Comparison of ENCODE assay signal across 8 cellular contexts in the genomic region with DNA sequence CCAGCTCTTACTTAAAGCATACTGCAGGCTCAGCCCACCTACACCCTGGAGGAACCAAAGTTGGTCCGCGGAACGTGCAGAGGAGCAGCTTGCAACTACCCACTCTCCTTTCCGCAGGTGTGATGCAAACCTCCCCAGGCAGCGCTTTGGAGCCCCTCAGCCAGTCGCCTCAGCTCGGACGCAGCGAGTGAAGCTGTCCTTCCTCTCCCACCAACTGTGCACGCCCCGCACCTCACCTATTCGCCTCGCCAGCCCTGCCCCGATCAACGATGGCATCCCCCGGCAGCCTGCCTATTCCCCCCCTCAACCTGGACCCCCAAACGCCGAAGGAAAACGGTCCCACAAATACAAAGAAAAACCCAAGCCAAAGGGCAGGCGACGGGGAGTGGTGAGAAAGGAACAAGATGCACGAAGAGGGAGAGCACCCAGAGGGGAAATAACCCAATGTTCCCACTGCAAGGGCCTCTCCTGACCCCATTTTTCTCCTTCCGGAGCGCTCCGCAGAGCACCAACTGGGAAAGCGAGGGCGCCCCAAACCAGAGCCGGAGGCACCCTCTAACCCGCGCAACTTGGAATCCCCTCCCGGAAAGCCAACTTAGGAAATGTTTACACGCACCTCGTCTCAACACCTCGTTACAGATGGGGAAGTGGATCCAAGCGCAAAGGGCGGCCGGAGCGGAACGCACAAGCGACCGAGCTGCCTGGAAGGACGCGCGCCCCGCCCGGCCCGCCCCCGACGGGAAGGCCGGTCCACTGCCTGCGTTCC. TPM values are rescaled to one million over a fixed set of nuclear protein-coding genes. Genes with fewer than 3 reads are reported as not detected.
A peak's percentile ranks its signal among the peaks of the same experiment; 100 is the strongest.
DNase-seq lines count a peak whose midpoint lies in the region; ATAC-seq and TF ChIP-seq lines count a peak whose summit lies in the region.

No MANE protein-coding gene starts in this region.

- H3K27me3 Mint-ChIP-seq in glutamatergic neuron (ENCODE audit: unreplicated experiment), result peaks cover 3% of the 10 kb centered on the region

- H3K27ac Mint-ChIP-seq in glutamatergic neuron (ENCODE audit: unreplicated experiment), result peak overlapping the region; percentile 64

- DNase-seq in Ammon's horn (ENCODE audit: low spot score), result peak; percentile 47
- peak; percentile 54 for DNase-seq in RKO (ENCODE audit: low spot score)
- peak; percentile 56 for DNase-seq in activated naive CD4-positive, alpha-beta T cell treated with anti-CD3 and anti-CD28 coated beads, Interleukin-2, amount 50 U/mL, for 16 hours
- peak; percentile 51 for DNase-seq in glutamatergic neuron
- DNase-seq in occipital lobe (lab: John Stamatoyannopoulos, UW), result peak; percentile 33
- DNase-seq in GM19240 (ENCODE audit: insufficient read length, low spot score), result no peak

- TF ChIP-seq CTCF in glutamatergic neuron (IDR thresholded peaks at IDR 0.05; ENCODE audit: partially characterized antibody, unreplicated experiment), result no peak

- ATAC-seq in GM19035 (IDR thresholded peaks at IDR 0.05; ENCODE audit: unreplicated experiment) (peak; percentile 52), HG03280 (IDR thresholded peaks at IDR 0.05; ENCODE audit: unreplicated experiment) (peak; percentile 51)

- peak overlapping the region; percentile 95 for H3K4me3 Mint-ChIP-seq in glutamatergic neuron (ENCODE audit: unreplicated experiment)

- no peaks in the 10 kb centered on the region for H3K36me3 Mint-ChIP-seq in glutamatergic neuron (ENCODE audit: unreplicated experiment)

- H3K9me3 Mint-ChIP-seq in glutamatergic neuron (ENCODE audit: unreplicated experiment), result peaks cover 4% of the 10 kb centered on the region

- H3K4me1 Mint-ChIP-seq in glutamatergic neuron (ENCODE audit: low read depth, unreplicated experiment), result peaks cover 7% of the 10 kb centered on the region

RNA-seq across cellular contexts. Expression of gene GLB1, which starts 0.7 kb away (rescaled TPM):
- total RNA-seq in glutamatergic neuron (ENCODE audit: unreplicated experiment) (33.0 TPM), occipital lobe (15.9 TPM)

RNA-seq across cellular contexts. Expression of gene TMPPE, which starts 0.7 kb away (rescaled TPM):
- total RNA-seq in glutamatergic neuron (ENCODE audit: unreplicated experiment) (7.7 TPM), occipital lobe (5.6 TPM)

RNA-seq across cellular contexts. Expression of gene CRTAP, which starts 17.5 kb away (rescaled TPM):
- total RNA-seq in glutamatergic neuron (ENCODE audit: unreplicated experiment) (43.2 TPM), occipital lobe (18.2 TPM)
